Comparison of ENCODE assay signal across 6 cellular contexts in the genomic region with DNA sequence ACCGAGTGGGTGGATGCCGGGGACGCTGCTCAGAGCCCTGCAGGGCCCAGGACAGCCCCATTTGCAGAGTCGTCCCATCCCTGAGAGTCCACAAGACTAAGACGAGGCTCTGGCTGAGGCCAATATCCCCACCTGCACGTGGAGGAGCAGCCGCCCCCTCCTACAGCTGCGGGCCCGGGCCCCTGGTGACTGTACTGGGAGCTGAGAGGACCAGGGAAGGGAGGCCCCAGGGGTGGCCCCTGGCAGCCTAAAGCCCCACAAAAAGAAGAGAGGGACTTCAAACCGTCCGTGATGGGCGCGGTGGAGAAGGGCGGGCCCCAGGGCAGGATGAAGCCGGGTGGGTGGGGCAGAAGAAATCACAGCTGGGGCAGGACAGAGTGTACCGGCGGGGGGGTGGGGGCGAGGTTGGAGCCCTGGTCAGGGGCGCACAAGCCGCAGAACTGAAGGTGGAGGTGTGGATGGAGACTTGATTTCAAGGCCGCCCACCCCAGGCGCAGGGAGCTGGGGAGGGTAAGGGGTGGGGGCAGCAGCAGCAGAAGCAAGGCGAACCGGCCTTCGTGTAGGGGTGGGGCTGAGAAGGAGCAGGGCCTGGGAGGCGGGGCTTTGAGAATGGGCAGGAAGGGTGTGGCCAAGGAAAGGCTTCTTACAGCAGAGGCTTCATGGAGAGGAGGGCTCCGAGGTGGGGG. TPM values are rescaled to one million over a fixed set of nuclear protein-coding genes. Genes with fewer than 3 reads are reported as not detected.
DNase-seq lines count a peak whose midpoint lies in the region; ATAC-seq, FAIRE-seq and TF ChIP-seq lines count a peak whose summit lies in the region.

No MANE protein-coding gene starts in this region.

- H3K36me3 ChIP-seq in RWPE2 (ENCODE audit: low read depth) (peaks cover 23% of the 10 kb centered on the region), psoas muscle (ENCODE audit: insufficient read depth in 1 of 2, low read depth in 1 of 2) (peaks cover 0 to 70% of the 10 kb centered on the region in 2 donors)

- no peak overlapping the region for H3K4me3 ChIP-seq in RWPE2 (ENCODE audit: severe bottlenecking)
- no peak overlapping the region for H3K4me3 ChIP-seq in cardiac fibroblast (replicated peaks in 1 of 2; ENCODE audit: low read depth in 2 of 2, low read length in 2 of 2)
- no peak overlapping the region for H3K4me3 ChIP-seq in psoas muscle

- peak; percentile 88 for FAIRE-seq in GM18507 (lab: Jason Lieb, UNC)

- intact Hi-C loops in psoas muscle (cut with DNase I), result no loop called here

- peaks cover 17% of the 10 kb centered on the region for H3K4me1 ChIP-seq in RWPE2 (ENCODE audit: insufficient read depth, poor library complexity, severe bottlenecking)
- no peaks in the 10 kb centered on the region for H3K4me1 ChIP-seq in psoas muscle

- 72 to 83% (median 78%) methylated on average over 26 to 27 of the region's 27 CpGs for WGBS in psoas muscle, 3 donors

- H3K9me3 ChIP-seq in RWPE2 (ENCODE audit: severe bottlenecking) (no peaks in the 10 kb centered on the region), psoas muscle (no peaks in the 10 kb centered on the region)

- DNase-seq in GM18507 (ENCODE audit: extremely low spot score, insufficient read length, low read depth) (peak; percentile 67), RWPE2 (ENCODE audit: low spot score) (peak; percentile 94), cardiac fibroblast (ENCODE audit: low read depth in 2 of 2) (peak; percentile 47 to 56), psoas muscle (peak; percentile 60 to 84), NCI-H345 (lab: John Stamatoyannopoulos, UW) (no peak)

- ATAC-seq in RWPE2 (ENCODE audit: low read depth), result peak; percentile 79
- ATAC-seq in psoas muscle, result peak in 2 of 4 donors; percentile 43 to 49
- no peak for ATAC-seq in GM19324 (IDR thresholded peaks at IDR 0.05; ENCODE audit: low FRiP score, unreplicated experiment)

- H3K27ac ChIP-seq in RWPE2 (ENCODE audit: poor library complexity, severe bottlenecking) (peak overlapping the region; percentile 91), psoas muscle (no peak overlapping the region)

- no peaks in the 10 kb centered on the region for H3K27me3 ChIP-seq in RWPE2 (ENCODE audit: insufficient read depth, poor library complexity, severe bottlenecking)
- no peaks in the 10 kb centered on the region for H3K27me3 ChIP-seq in psoas muscle (ENCODE audit: insufficient read depth in 3 of 3, low read length in 2 of 3)

- no peak for TF ChIP-seq CTCF in RWPE2 (IDR thresholded peaks at IDR 0.05; ENCODE audit: poor library complexity, severe bottlenecking)
- TF ChIP-seq CTCF in cardiac fibroblast (IDR thresholded peaks at IDR 0.05; ENCODE audit: low read depth, low read length), result no peak
- TF ChIP-seq CTCF in psoas muscle (IDR thresholded peaks at IDR 0.05), result no peak

RNA-seq across cellular contexts. Expression of gene CFD, which starts 12.9 kb away (rescaled TPM):
- 10 to 100 TPM; 56.8 to 79.9 (median 64.2) TPM for total RNA-seq in psoas muscle
- 100 to 1,000 TPM in 2 of 3 donors, 10 to 100 TPM in 1; 87.1 to 142 (median 142) TPM for polyA plus RNA-seq in psoas muscle

RNA-seq across cellular contexts. Expression of gene ELANE, which starts 20.3 kb away (rescaled TPM):
- under 1 TPM in 2 of 4 donors, not detected in 2; 0.39 to 0.55 TPM for total RNA-seq in psoas muscle
- polyA plus RNA-seq in psoas muscle, result under 1 TPM; 0.55 to 0.95 (median 0.92) TPM

RNA-seq across cellular contexts. Expression of gene MED16, which starts 20.6 kb away (rescaled TPM):
- total RNA-seq in psoas muscle, result 10 to 100 TPM; 47.0 to 66.5 (median 56.7) TPM
- 10 to 100 TPM; 30.7 to 55.8 (median 51.3) TPM for polyA plus RNA-seq in psoas muscle

RNA-seq across cellular contexts. Expression of gene RNU6-9, which starts 20.9 kb away (rescaled TPM):
- not detected for total RNA-seq in psoas muscle
- not detected for polyA plus RNA-seq in psoas muscle

RNA-seq across cellular contexts. Expression of gene PRTN3, which starts 31.6 kb away (rescaled TPM):
- under 1 TPM in 2 of 4 donors, not detected in 2; 0.22 to 0.34 TPM for total RNA-seq in psoas muscle
- under 1 TPM in 2 of 3 donors, not detected in 1; 0.04 to 0.05 TPM for polyA plus RNA-seq in psoas muscle
